Comparison of ENCODE assay signal across 9 cellular contexts in the genomic region with DNA sequence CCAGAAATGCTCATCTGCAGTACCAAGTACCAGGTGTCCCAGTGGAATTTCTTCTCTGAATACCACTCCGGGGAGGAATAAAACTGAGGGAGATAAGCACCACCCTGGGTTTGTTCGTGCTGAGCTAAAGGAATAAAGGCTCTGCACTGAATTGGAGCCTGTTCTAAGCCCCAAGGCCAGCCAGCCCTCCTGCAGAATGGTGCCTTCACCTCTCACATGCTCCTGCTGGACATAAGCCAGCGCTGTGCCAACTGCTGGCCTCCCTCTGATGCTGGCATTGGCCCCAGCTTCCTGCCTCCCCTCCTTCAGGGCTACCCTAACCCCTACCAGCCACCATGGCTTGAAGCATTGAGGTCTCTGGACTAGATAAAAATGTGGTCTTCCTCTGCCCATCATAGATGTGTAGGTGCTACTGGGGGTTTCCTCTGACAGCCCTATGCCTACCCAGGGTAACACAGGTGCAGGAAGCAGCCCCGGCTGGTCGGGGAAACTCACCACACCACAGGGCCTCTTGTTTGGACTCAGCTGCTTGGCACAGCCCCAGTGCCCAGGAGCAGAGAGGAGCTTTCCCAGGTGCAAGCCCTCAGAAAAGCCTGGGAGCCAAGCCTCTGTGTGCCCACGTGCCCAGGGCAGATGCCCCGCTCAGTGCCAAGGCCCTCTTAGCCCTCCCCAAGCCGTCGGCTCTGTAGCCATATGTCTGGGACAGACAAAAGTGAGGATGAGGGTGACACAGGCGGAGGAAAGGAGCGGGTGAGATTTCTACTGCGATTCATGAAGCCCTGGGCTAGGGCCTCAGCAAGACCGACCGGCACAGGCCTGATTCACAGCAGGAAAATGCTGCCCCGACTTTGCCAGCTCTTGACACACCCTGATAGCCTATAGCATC. TPM values are rescaled to one million over a fixed set of nuclear protein-coding genes. Genes with fewer than 3 reads are reported as not detected.
DNase-seq lines count a peak whose midpoint lies in the region; ATAC-seq and TF ChIP-seq lines count a peak whose summit lies in the region.
"Had no signal": no experiment of that assay in that cellular context is flagged by ENCODE, and none has a peak within 500 bp of the region (broad histone marks: within the 10 kb centered on the region; RNA-seq: fewer than 3 reads in every experiment).

No MANE protein-coding gene starts in this region.

- ATAC-seq in heart left ventricle (no peak), left cardiac atrium (no peak), HG03045 (IDR thresholded peaks at IDR 0.05; ENCODE audit: unreplicated experiment) (no peak), GM19452 (IDR thresholded peaks at IDR 0.05; ENCODE audit: unreplicated experiment) (no peak)

- H3K9me3 Mint-ChIP-seq in mesothelial cell of epicardium = no peaks in the 10 kb centered on the region
- H3K9me3 Mint-ChIP-seq: activated naive CD4-positive, alpha-beta T cell treated with anti-CD3 and anti-CD28 coated beads, Interleukin-2, amount 50 U/mL, for 24 hours had no signal

- peak overlapping the region in 3 of 12 donors; percentile 30 to 37 (median 34) for H3K4me3 ChIP-seq in heart left ventricle
- peak overlapping the region in 1 of 4 donors; percentile 1 for H3K4me3 ChIP-seq in adrenal gland
- no peak overlapping the region for H3K4me3 ChIP-seq in uterus

- TF ChIP-seq POLR2A in heart left ventricle (IDR thresholded peaks at IDR 0.05) (no peak), adrenal gland (IDR thresholded peaks at IDR 0.05) (no peak), uterus (IDR thresholded peaks at IDR 0.05) (no peak)

- H3K4me3 Mint-ChIP-seq in mesothelial cell of epicardium = no peak overlapping the region

- H3K4me1 Mint-ChIP-seq in mesothelial cell of epicardium = peaks cover 59% of the 10 kb centered on the region

- DNase-seq in heart left ventricle (peak in 3 of 5 donors; percentile 46 to 67 (median 67)), left cardiac atrium (no peak), adrenal gland (peak; percentile 64 to 81 (median 68)), mesothelial cell of epicardium (ENCODE audit: low spot score in 2 of 2, unreplicated experiment in 2 of 2) (no peak), uterus (no peak), dermis blood vessel endothelial cell (no peak)

- 58 to 65% (median 61%) methylated on average over 15 of the region's 15 CpGs for WGBS in heart left ventricle, 4 donors
- 49 to 83% (median 75%) methylated on average over 4 to 15 of the region's 15 CpGs for WGBS in adrenal gland, 4 donors

- H3K27me3 Mint-ChIP-seq in mesothelial cell of epicardium (ENCODE audit: low read depth) = peaks cover 26% of the 10 kb centered on the region
- H3K27me3 Mint-ChIP-seq: activated naive CD4-positive, alpha-beta T cell treated with anti-CD3 and anti-CD28 coated beads, Interleukin-2, amount 50 U/mL, for 24 hours had no signal

- TF ChIP-seq CTCF in heart left ventricle (IDR thresholded peaks at IDR 0.05) (no peak), adrenal gland (IDR thresholded peaks at IDR 0.05) (no peak), mesothelial cell of epicardium (IDR thresholded peaks at IDR 0.05; ENCODE audit: unreplicated experiment) (no peak), uterus (IDR thresholded peaks at IDR 0.05) (no peak)

- H3K27ac Mint-ChIP-seq in mesothelial cell of epicardium = peak overlapping the region; percentile 88

- H3K9me3 ChIP-seq in heart left ventricle (no peaks in the 10 kb centered on the region), adrenal gland (replicated peaks in 1 of 3) (no peaks in the 10 kb centered on the region), uterus (no peaks in the 10 kb centered on the region)

- H3K36me3 Mint-ChIP-seq in mesothelial cell of epicardium = no peaks in the 10 kb centered on the region
- H3K36me3 Mint-ChIP-seq: activated naive CD4-positive, alpha-beta T cell treated with anti-CD3 and anti-CD28 coated beads, Interleukin-2, amount 50 U/mL, for 24 hours had no signal

- H3K4me1 ChIP-seq in heart left ventricle (peaks cover 3 to 69% (median 54%) of the 10 kb centered on the region in 12 donors), adrenal gland (replicated peaks in 1 of 2) (peaks cover 8 to 27% of the 10 kb centered on the region in 2 donors), uterus (peaks cover 11 to 18% of the 10 kb centered on the region in 2 donors)

- peak overlapping the region; percentile 76 to 98 (median 88) for H3K27ac ChIP-seq in heart left ventricle
- peak overlapping the region in 3 of 5 donors; percentile 28 to 93 (median 66) for H3K27ac ChIP-seq in adrenal gland
- H3K27ac ChIP-seq in uterus = peak overlapping the region; percentile 89 to 99

- H3K27me3 ChIP-seq in heart left ventricle (no peaks in the 10 kb centered on the region), adrenal gland (peaks cover 2% of the 10 kb centered on the region), uterus (no peaks in the 10 kb centered on the region)

- H3K36me3 ChIP-seq in heart left ventricle (no peaks in the 10 kb centered on the region), adrenal gland (replicated peaks in 1 of 2) (no peaks in the 10 kb centered on the region), uterus (no peaks in the 10 kb centered on the region)

- intact Hi-C loops in heart left ventricle (cut with DNase I) = loop anchor here in 8 of 10 donors (2.0 to 10.0 kb wide), 6 partner anchors 67 to 87 kb away; partner anchors contain the start of gene IGSF9B (in 2 of the 8)
- intact Hi-C loops in left cardiac atrium (cut with DNase I) = no loop called here
- intact Hi-C loops in adrenal gland (cut with DNase I) = no loop called here
- intact Hi-C loops in uterus (cut with DNase I; ENCODE audit: low total_unique reads) = loop anchor here (10.0 kb wide), 1 partner anchor 80 kb away; the partner anchor contains the start of gene IGSF9B

RNA-seq across cellular contexts. Expression of gene JAM3, which starts 34.1 kb away (rescaled TPM):
- total RNA-seq in heart left ventricle = 10 to 100 TPM; 23.4 to 56.9 (median 34.3) TPM
- polyA plus RNA-seq in heart left ventricle = 10 to 100 TPM; 11.9 to 18.5 TPM
- 10 to 100 TPM; 28.2 to 31.0 TPM for total RNA-seq in left cardiac atrium
- total RNA-seq in adrenal gland = 10 to 100 TPM; 21.2 to 42.2 (median 39.2) TPM
- polyA plus RNA-seq in adrenal gland = 10 to 100 TPM; 18.0 to 24.3 (median 23.3) TPM
- 36.2 to 39.3 TPM (median 37.6 TPM) in 3 replicates for total RNA-seq in mesothelial cell of epicardium
- 10 to 100 TPM; 51.7 to 86.7 (median 68.1) TPM for total RNA-seq in uterus
- total RNA-seq in dermis blood vessel endothelial cell = 14.4 and 49.5 TPM in 2 replicates

Comparison
In these comparisons a context has a peak if more than half of its experiments do, and no peak if none do; other contexts are left out.
1. DNase-seq: peak in heart left ventricle (3 of 5) and adrenal gland (7 of 7); none in left cardiac atrium (single experiment), mesothelial cell of epicardium (0 of 2), uterus (0 of 2) and dermis blood vessel endothelial cell (single experiment).
2. intact Hi-C loops: an anchor here in heart left ventricle (2.0 to 10.0 kb wide) and uterus (10.0 kb wide); none called in left cardiac atrium and adrenal gland.
3. Peak in every context shown above with its lines, with median percentiles within 50 percentile points of each other: H3K27ac ChIP-seq.